Comparison of ENCODE assay signal across 8 cellular contexts in genomic region chr3:17179381-17180205, GRCh38.
DNase-seq lines count a peak whose midpoint lies in the region; ATAC-seq lines count a peak whose summit lies in the region.

No MANE protein-coding gene starts in this region.

- H3K4me1 Mint-ChIP-seq in memory B cell, result peaks cover 7% of the 10 kb centered on the region

- peaks cover 37% of the 10 kb centered on the region for H3K36me3 Mint-ChIP-seq in memory B cell

- DNase-seq in NCI-H446 (lab: John Stamatoyannopoulos, UW) (peak; percentile 28 to 44), memory B cell (ENCODE audit: low spot score in 2 of 2) (no peak), epidermal melanocyte (ENCODE audit: insufficient read length, low spot score) (no peak), HK-2 (ENCODE audit: unreplicated experiment) (no peak), NCI-H526 (lab: John Stamatoyannopoulos, UW) (no peak)
- DNase-seq in stimulated activated CD4-positive, alpha-beta T cell treated with anti-CD3 and anti-CD28 coated beads, Interleukin-12 subunit alpha, Interleukin-12 subunit beta, amount 100 ng/mL, for 4 hours, result no peak

- H3K27me3 Mint-ChIP-seq in memory B cell, result no peaks in the 10 kb centered on the region

- ATAC-seq in GM18520 (IDR thresholded peaks at IDR 0.05; ENCODE audit: unreplicated experiment), result peak; percentile 43
- peak; percentile 85 for ATAC-seq in HG02798 (IDR thresholded peaks at IDR 0.05; ENCODE audit: poor library complexity, unreplicated experiment)
- ATAC-seq in memory B cell (ENCODE audit: low read depth), result peak; percentile 77

- H3K4me3 Mint-ChIP-seq in memory B cell, result no peak overlapping the region

- peak overlapping the region; percentile 20 for H3K27ac Mint-ChIP-seq in memory B cell

- H3K9me3 Mint-ChIP-seq in memory B cell, result no peaks in the 10 kb centered on the region

Comparison
In these comparisons a context has a peak if more than half of its experiments do, and no peak if none do; other contexts are left out.
1. DNase-seq: peak in NCI-H446 (2 of 2); none in memory B cell (0 of 2), epidermal melanocyte (single experiment), HK-2 (single experiment), stimulated activated CD4-positive, alpha-beta T cell treated with anti-CD3 and anti-CD28 coated beads, Interleukin-12 subunit alpha, Interleukin-12 subunit beta, amount 100 ng/mL, for 4 hours (single experiment) and NCI-H526 (0 of 2).
2. Peak in every context shown above with its lines, with median percentiles within 50 percentile points of each other: ATAC-seq.